15 cellular contexts compared by ENCODE assay signal in the genomic region with DNA sequence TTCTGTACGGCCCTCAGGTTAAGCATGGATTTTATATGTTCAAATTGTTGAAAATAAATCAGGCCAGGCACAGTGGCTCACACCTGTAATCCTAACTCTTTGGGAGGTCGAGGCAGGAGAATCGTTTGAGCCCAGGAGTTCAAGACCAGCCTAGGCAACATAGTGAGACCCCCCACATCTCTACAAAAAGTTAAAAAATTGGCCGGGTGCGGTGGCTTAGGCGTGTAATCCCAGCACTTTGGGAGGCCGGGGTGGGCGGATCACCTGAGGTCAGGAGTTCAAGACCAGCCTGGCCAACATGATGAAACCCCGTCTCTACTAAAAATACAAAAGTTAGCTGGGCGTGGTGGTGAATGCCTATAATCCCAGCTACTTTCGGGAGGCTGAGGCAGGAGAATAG. TPM values are rescaled to one million over a fixed set of nuclear protein-coding genes. Genes with fewer than 3 reads are reported as not detected.
"Had no signal": no experiment of that assay in that cellular context is flagged by ENCODE, and none has a peak within 500 bp of the region (broad histone marks: within the 10 kb centered on the region; RNA-seq: fewer than 3 reads in every experiment).

No MANE protein-coding gene starts in this region.

RNA-seq across cellular contexts. Expression of a gene that starts 18.8 kb away (rescaled TPM):
- total RNA-seq: activated B cell treated with CpG ODN at 0.5 μM for 24 hours; activated CD4-positive, alpha-beta memory T cell treated with anti-CD3 and anti-CD28 coated beads for 36 hours; activated CD4-positive, alpha-beta memory T cell treated with anti-CD3 and anti-CD28 coated beads, Interleukin-2, amount 10 ng/mL, durations not matched to agents 7 days and 5 days; activated CD4-positive, alpha-beta T cell treated with anti-CD3 and anti-CD28 coated beads for 36 hours; activated CD4-positive, alpha-beta T cell treated with anti-CD3 and anti-CD28 coated beads, Interleukin-2, amount 10 ng/mL, durations not matched to agents 24 days and 14 days; activated CD4-positive, alpha-beta T cell treated with anti-CD3 and anti-CD28 coated beads, Interleukin-2, amount 10 ng/mL, durations not matched to agents 7 days and 5 days; activated CD8-positive, alpha-beta memory T cell treated with anti-CD3 and anti-CD28 coated beads for 36 hours; activated CD8-positive, alpha-beta memory T cell treated with anti-CD3 and anti-CD28 coated beads, Interleukin-2, amount 10 ng/mL, durations not matched to agents 7 days and 5 days; activated CD8-positive, alpha-beta T cell treated with anti-CD3 and anti-CD28 coated beads for 36 hours; activated CD8-positive, alpha-beta T cell treated with anti-CD3 and anti-CD28 coated beads, Interleukin-2, amount 10 ng/mL, durations not matched to agents 7 days and 5 days; T-cell; T-helper 1 cell treated with Interleukin-12 subunit alpha and Interleukin-12 subunit beta and Interleukin-4 antibody, amounts not matched to agents 30 ng/mL and 1 ng/mL, for 36 hours; T-helper 17 cell; T-helper 2 cell treated with Interferon-gamma antibody and Interleukin-4, amounts not matched to agents 100 ng/mL and 5 ng/mL, for 36 hours; WTC11 had no signal

RNA-seq across cellular contexts. Expression of a gene that starts 44.0 kb away (rescaled TPM):
- total RNA-seq: activated B cell treated with CpG ODN at 0.5 μM for 24 hours; activated CD4-positive, alpha-beta memory T cell treated with anti-CD3 and anti-CD28 coated beads for 36 hours; activated CD4-positive, alpha-beta memory T cell treated with anti-CD3 and anti-CD28 coated beads, Interleukin-2, amount 10 ng/mL, durations not matched to agents 7 days and 5 days; activated CD4-positive, alpha-beta T cell treated with anti-CD3 and anti-CD28 coated beads for 36 hours; activated CD4-positive, alpha-beta T cell treated with anti-CD3 and anti-CD28 coated beads, Interleukin-2, amount 10 ng/mL, durations not matched to agents 24 days and 14 days; activated CD4-positive, alpha-beta T cell treated with anti-CD3 and anti-CD28 coated beads, Interleukin-2, amount 10 ng/mL, durations not matched to agents 7 days and 5 days; activated CD8-positive, alpha-beta memory T cell treated with anti-CD3 and anti-CD28 coated beads for 36 hours; activated CD8-positive, alpha-beta memory T cell treated with anti-CD3 and anti-CD28 coated beads, Interleukin-2, amount 10 ng/mL, durations not matched to agents 7 days and 5 days; activated CD8-positive, alpha-beta T cell treated with anti-CD3 and anti-CD28 coated beads for 36 hours; activated CD8-positive, alpha-beta T cell treated with anti-CD3 and anti-CD28 coated beads, Interleukin-2, amount 10 ng/mL, durations not matched to agents 7 days and 5 days; T-cell; T-helper 1 cell treated with Interleukin-12 subunit alpha and Interleukin-12 subunit beta and Interleukin-4 antibody, amounts not matched to agents 30 ng/mL and 1 ng/mL, for 36 hours; T-helper 17 cell; T-helper 2 cell treated with Interferon-gamma antibody and Interleukin-4, amounts not matched to agents 100 ng/mL and 5 ng/mL, for 36 hours; WTC11 had no signal
